17 cellular contexts compared by ENCODE assay signal in genomic region chr2:48674933-48675332, GRCh38. TPM values are rescaled to one million over a fixed set of nuclear protein-coding genes. Genes with fewer than 3 reads are reported as not detected.
"Had no signal": no experiment of that assay in that cellular context is flagged by ENCODE, and none has a peak within 500 bp of the region (broad histone marks: within the 10 kb centered on the region; RNA-seq: fewer than 3 reads in every experiment).

No MANE protein-coding gene starts in this region.

- H3K27me3 ChIP-seq: colonic mucosa, hepatocyte, upper lobe of right lung had no signal

- H3K36me3 ChIP-seq: colonic mucosa, thoracic aorta, upper lobe of right lung had no signal

- H3K27ac ChIP-seq: colonic mucosa, hepatocyte, thoracic aorta, upper lobe of right lung had no signal

- H3K79me2 ChIP-seq: hepatocyte had no signal

- H3K4me3 ChIP-seq: colonic mucosa, hepatocyte, thoracic aorta, upper lobe of right lung had no signal

- H3K9me3 ChIP-seq: colonic mucosa, thoracic aorta, upper lobe of right lung had no signal

- H2AFZ ChIP-seq: hepatocyte had no signal

- H3K4me1 ChIP-seq: colonic mucosa, upper lobe of right lung had no signal

- ATAC-seq: activated CD8-positive, alpha-beta T cell treated with anti-CD3 and anti-CD28 coated beads for 36 hours; left ventricle myocardium superior; natural killer cell; stimulated activated effector memory CD8-positive, alpha-beta T cell treated with anti-CD3 and anti-CD28 coated beads, Interleukin-12 subunit alpha, Interleukin-12 subunit beta, amount 100 ng/mL, for 72 hours; upper lobe of right lung; WTC11 had no signal

- DNase-seq: activated CD4-positive, alpha-beta T cell treated with anti-CD3 and anti-CD28 coated beads for 48 hours; activated CD8-positive, alpha-beta memory T cell treated with anti-CD3 and anti-CD28 coated beads, Interleukin-2, amount 50 U/mL, for 48 hours; activated CD8-positive, alpha-beta T cell treated with anti-CD3 and anti-CD28 coated beads for 36 hours; activated naive CD8-positive, alpha-beta T cell treated with anti-CD3 and anti-CD28 coated beads for 36 hours; central memory CD4-positive, alpha-beta T cell; colonic mucosa; kidney; left ventricle myocardium superior; mesenchymal stem cell; natural killer cell; posterior cingulate gyrus; retina; upper lobe of right lung had no signal

RNA-seq across cellular contexts. Expression of gene GTF2A1L, which starts 57.3 kb away (rescaled TPM):
- total RNA-seq: activated CD8-positive, alpha-beta T cell treated with anti-CD3 and anti-CD28 coated beads for 36 hours; activated naive CD8-positive, alpha-beta T cell treated with anti-CD3 and anti-CD28 coated beads for 36 hours; left ventricle myocardium superior; natural killer cell; upper lobe of right lung; WTC11 had no signal
